In genomic region chr6:106787327-106788196, GRCh38 we compare ENCODE assay signal across 1 cellular context.
TF ChIP-seq lines count a peak whose summit lies in the region.

No MANE protein-coding gene starts in this region.

TF ChIP-seq in HepG2, 621 proteins besides CTCF, POLR2A, EP300 and RAD21 (continued from another document and continues in another):
- TF ChIP-seq DBP (CRISPR knock-in tag; IDR thresholded peaks at IDR 0.05; ENCODE audit: not compliant biosample characterization) (no peak), RFX5 (IDR thresholded peaks at IDR 0.05; ENCODE audit: low read depth, low read length) (no peak), ZZZ3 (CRISPR knock-in tag; IDR thresholded peaks at IDR 0.05; ENCODE audit: borderline replicate concordance) (no peak), JUN (CRISPR knock-in tag; IDR thresholded peaks at IDR 0.05) (no peak), THAP11 (CRISPR knock-in tag; IDR thresholded peaks at IDR 0.05) (no peak; the same call in 1 of the 2 replicates), TFAP4 (IDR thresholded peaks at IDR 0.05; ENCODE audit: borderline replicate concordance, low read depth) (no peak), ZBTB42 (CRISPR knock-in tag; IDR thresholded peaks at IDR 0.05) (no peak), ZNF605 (CRISPR knock-in tag; IDR thresholded peaks at IDR 0.05) (no peak), ZFP37 (CRISPR knock-in tag; IDR thresholded peaks at IDR 0.05; ENCODE audit: borderline replicate concordance) (peak; percentile 61; the same call in 1 of the 2 replicates), ATF5 (CRISPR knock-in tag; IDR thresholded peaks at IDR 0.05; ENCODE audit: low read depth) (no peak), ZFP1 (CRISPR knock-in tag; IDR thresholded peaks at IDR 0.05) (0 out of 2 replicates have a peak, but pooled peaks have one; percentile 40), XBP1 (CRISPR knock-in tag; IDR thresholded peaks at IDR 0.05) (no peak), ASH2L (IDR thresholded peaks at IDR 0.05; ENCODE audit: insufficient read length, low read depth, low read length) (no peak), TCF7L2 (IDR thresholded peaks at IDR 0.05; ENCODE audit: low read depth, low read length) (no peak), TIGD3 (CRISPR knock-in tag; IDR thresholded peaks at IDR 0.05; ENCODE audit: borderline replicate concordance) (no peak), NBN (conservative IDR thresholded peaks at IDR 0.05) (no peak), ARID4A (CRISPR knock-in tag; IDR thresholded peaks at IDR 0.05; ENCODE audit: borderline replicate concordance) (no peak; the same call in 1 of the 2 replicates), DPF2 (CRISPR knock-in tag; IDR thresholded peaks at IDR 0.05; ENCODE audit: borderline replicate concordance, low read depth) (no peak), SRF (IDR thresholded peaks at IDR 0.05; ENCODE audit: low read depth, low read length) (no peak), PHF5A (CRISPR knock-in tag; IDR thresholded peaks at IDR 0.05; ENCODE audit: low read depth, unreplicated experiment) (no peak), ZC3H13 (CRISPR knock-in tag; IDR thresholded peaks at IDR 0.05) (no peak), THRA (CRISPR knock-in tag; IDR thresholded peaks at IDR 0.05; ENCODE audit: borderline replicate concordance) (no peak), ZMYM2 (CRISPR knock-in tag; IDR thresholded peaks at IDR 0.05) (no peak), ZNF615 (CRISPR knock-in tag; IDR thresholded peaks at IDR 0.05; ENCODE audit: borderline replicate concordance) (no peak), ZBTB8A (CRISPR knock-in tag; IDR thresholded peaks at IDR 0.05; ENCODE audit: borderline replicate concordance, low read depth) (no peak), RXRB (CRISPR knock-in tag; IDR thresholded peaks at IDR 0.05; ENCODE audit: borderline replicate concordance) (peak; percentile 23; the same call in 1 of the 2 replicates), RFX1 (IDR thresholded peaks at IDR 0.05) (no peak), YEATS2 (CRISPR knock-in tag; IDR thresholded peaks at IDR 0.05; ENCODE audit: borderline replicate concordance) (no peak), SOX5 (CRISPR knock-in tag; IDR thresholded peaks at IDR 0.05; ENCODE audit: borderline replicate concordance) (peak; percentile 78), ZNF629 (CRISPR knock-in tag; conservative IDR thresholded peaks at IDR 0.05) (no peak), MXD3 (CRISPR knock-in tag; IDR thresholded peaks at IDR 0.05) (no peak), ZNF616 (CRISPR knock-in tag; IDR thresholded peaks at IDR 0.05; ENCODE audit: low read depth) (no peak), GABPA (IDR thresholded peaks at IDR 0.05; ENCODE audit: low read depth, low read length) (no peak), GABPA (CRISPR knock-in tag; IDR thresholded peaks at IDR 0.05; ENCODE audit: low read depth) (no peak), SETDB1 (CRISPR knock-in tag; IDR thresholded peaks at IDR 0.05; ENCODE audit: borderline replicate concordance) (no peak), ZMYM4 (CRISPR knock-in tag; IDR thresholded peaks at IDR 0.05) (no peak; the same call in 1 of the 2 replicates), ZNF143 (CRISPR knock-in tag; IDR thresholded peaks at IDR 0.05) (no peak), PHF20 (CRISPR knock-in tag; IDR thresholded peaks at IDR 0.05) (no peak), FOXJ3 (CRISPR knock-in tag; IDR thresholded peaks at IDR 0.05; ENCODE audit: borderline replicate concordance) (peak; percentile 71; the same call in 1 of the 2 replicates)
- TF ChIP-seq, protein P1, sequence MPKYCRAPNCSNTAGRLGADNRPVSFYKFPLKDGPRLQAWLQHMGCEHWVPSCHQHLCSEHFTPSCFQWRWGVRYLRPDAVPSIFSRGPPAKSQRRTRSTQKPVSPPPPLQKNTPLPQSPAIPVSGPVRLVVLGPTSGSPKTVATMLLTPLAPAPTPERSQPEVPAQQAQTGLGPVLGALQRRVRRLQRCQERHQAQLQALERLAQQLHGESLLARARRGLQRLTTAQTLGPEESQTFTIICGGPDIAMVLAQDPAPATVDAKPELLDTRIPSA (CRISPR knock-in tag; IDR thresholded peaks at IDR 0.05; ENCODE audit: borderline replicate concordance) = no peak
- TF ChIP-seq, protein P2, sequence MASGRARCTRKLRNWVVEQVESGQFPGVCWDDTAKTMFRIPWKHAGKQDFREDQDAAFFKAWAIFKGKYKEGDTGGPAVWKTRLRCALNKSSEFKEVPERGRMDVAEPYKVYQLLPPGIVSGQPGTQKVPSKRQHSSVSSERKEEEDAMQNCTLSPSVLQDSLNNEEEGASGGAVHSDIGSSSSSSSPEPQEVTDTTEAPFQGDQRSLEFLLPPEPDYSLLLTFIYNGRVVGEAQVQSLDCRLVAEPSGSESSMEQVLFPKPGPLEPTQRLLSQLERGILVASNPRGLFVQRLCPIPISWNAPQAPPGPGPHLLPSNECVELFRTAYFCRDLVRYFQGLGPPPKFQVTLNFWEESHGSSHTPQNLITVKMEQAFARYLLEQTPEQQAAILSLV (CRISPR knock-in tag; IDR thresholded peaks at IDR 0.05; ENCODE audit: borderline replicate concordance) = no peak
- TF ChIP-seq, protein P3, sequence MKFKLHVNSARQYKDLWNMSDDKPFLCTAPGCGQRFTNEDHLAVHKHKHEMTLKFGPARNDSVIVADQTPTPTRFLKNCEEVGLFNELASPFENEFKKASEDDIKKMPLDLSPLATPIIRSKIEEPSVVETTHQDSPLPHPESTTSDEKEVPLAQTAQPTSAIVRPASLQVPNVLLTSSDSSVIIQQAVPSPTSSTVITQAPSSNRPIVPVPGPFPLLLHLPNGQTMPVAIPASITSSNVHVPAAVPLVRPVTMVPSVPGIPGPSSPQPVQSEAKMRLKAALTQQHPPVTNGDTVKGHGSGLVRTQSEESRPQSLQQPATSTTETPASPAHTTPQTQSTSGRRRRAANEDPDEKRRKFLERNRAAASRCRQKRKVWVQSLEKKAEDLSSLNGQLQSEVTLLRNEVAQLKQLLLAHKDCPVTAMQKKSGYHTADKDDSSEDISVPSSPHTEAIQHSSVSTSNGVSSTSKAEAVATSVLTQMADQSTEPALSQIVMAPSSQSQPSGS (CRISPR knock-in tag; IDR thresholded peaks at IDR 0.05) = no peak
- TF ChIP-seq, protein P4, sequence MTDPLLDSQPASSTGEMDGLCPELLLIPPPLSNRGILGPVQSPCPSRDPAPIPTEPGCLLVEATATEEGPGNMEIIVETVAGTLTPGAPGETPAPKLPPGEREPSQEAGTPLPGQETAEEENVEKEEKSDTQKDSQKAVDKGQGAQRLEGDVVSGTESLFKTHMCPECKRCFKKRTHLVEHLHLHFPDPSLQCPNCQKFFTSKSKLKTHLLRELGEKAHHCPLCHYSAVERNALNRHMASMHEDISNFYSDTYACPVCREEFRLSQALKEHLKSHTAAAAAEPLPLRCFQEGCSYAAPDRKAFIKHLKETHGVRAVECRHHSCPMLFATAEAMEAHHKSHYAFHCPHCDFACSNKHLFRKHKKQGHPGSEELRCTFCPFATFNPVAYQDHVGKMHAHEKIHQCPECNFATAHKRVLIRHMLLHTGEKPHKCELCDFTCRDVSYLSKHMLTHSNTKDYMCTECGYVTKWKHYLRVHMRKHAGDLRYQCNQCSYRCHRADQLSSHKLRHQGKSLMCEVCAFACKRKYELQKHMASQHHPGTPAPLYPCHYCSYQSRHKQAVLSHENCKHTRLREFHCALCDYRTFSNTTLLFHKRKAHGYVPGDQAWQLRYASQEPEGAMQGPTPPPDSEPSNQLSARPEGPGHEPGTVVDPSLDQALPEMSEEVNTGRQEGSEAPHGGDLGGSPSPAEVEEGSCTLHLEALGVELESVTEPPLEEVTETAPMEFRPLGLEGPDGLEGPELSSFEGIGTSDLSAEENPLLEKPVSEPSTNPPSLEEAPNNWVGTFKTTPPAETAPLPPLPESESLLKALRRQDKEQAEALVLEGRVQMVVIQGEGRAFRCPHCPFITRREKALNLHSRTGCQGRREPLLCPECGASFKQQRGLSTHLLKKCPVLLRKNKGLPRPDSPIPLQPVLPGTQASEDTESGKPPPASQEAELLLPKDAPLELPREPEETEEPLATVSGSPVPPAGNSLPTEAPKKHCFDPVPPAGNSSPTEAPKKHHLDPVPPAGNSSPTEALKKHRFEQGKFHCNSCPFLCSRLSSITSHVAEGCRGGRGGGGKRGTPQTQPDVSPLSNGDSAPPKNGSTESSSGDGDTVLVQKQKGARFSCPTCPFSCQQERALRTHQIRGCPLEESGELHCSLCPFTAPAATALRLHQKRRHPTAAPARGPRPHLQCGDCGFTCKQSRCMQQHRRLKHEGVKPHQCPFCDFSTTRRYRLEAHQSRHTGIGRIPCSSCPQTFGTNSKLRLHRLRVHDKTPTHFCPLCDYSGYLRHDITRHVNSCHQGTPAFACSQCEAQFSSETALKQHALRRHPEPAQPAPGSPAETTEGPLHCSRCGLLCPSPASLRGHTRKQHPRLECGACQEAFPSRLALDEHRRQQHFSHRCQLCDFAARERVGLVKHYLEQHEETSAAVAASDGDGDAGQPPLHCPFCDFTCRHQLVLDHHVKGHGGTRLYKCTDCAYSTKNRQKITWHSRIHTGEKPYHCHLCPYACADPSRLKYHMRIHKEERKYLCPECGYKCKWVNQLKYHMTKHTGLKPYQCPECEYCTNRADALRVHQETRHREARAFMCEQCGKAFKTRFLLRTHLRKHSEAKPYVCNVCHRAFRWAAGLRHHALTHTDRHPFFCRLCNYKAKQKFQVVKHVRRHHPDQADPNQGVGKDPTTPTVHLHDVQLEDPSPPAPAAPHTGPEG (CRISPR knock-in tag; IDR thresholded peaks at IDR 0.05) = no peak
